ENCODE assay signal across 14 cellular contexts in the genomic region with DNA sequence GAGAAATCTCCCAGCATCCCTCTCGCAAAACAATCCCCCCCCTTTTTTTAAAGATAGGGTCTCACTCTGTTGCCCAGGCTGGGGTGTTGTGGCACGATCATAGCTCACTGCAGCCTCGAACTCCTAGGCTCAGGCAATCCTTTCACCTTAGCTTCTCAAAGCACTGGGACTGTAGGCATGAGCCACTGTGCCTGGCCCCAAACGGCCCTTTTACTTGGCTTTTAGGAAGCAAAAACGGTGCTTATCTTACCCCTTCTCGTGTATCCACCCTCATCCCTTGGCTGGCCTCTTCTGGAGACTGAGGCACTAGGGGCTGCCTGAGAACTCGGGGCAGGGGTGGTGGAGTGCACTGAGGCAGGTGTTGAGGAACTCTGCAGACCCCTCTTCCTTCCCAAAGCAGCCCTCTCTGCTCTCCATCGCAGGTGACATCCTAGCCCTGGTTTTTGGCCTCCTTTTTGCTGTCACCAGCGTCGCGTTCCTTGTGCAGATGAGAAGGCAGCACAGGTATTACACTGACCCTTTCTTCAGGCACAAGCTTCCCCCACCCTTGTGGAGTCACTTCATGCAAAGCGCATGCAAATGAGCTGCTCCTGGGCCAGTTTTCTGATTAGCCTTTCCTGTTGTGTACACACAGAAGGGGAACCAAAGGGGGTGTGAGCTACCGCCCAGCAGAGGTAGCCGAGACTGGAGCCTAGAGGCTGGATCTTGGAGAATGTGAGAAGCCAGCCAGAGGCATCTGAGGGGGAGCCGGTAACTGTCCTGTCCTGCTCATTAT. TPM values are rescaled to one million over a fixed set of nuclear protein-coding genes. Genes with fewer than 3 reads are reported as not detected.
DNase-seq lines count a peak whose midpoint lies in the region; ATAC-seq and TF ChIP-seq lines count a peak whose summit lies in the region.
"Had no signal": no experiment of that assay in that cellular context is flagged by ENCODE, and none has a peak within 500 bp of the region (broad histone marks: within the 10 kb centered on the region; RNA-seq: fewer than 3 reads in every experiment).

No MANE protein-coding gene starts in this region.

- peak overlapping the region; percentile 70 for H4K8ac ChIP-seq in mesenchymal stem cell (ENCODE audit: low read length)

- peak; percentile 71 for DNase-seq in ELR (ENCODE audit: low read depth)
- no peak for DNase-seq in HCT116 (ENCODE audit: low read depth, low spot score)
- DNase-seq in SK-N-SH: no peak
- DNase-seq in mesenchymal stem cell: no peak
- no peak for DNase-seq in GM19238 (ENCODE audit: insufficient read length, low spot score)
- DNase-seq in NOMO-1 treated with DMSO at 0.1 percent for 48 hours (lab: John Stamatoyannopoulos, UW; ENCODE audit: unreplicated experiment): no peak
- DNase-seq in activated CD8-positive, alpha-beta T cell treated with anti-CD3 and anti-CD28 coated beads, Interleukin-2, amount 10 ng/mL, durations not matched to agents 7 days and 5 days: no peak
- DNase-seq: activated CD8-positive, alpha-beta memory T cell treated with anti-CD3 and anti-CD28 coated beads, Interleukin-2, amount 50 U/mL, for 48 hours; CD4-positive, CD25-positive, alpha-beta regulatory T cell; dermis blood vessel endothelial cell; NCI-H2171; pancreas; T-cell had no signal

- H3K79me2 ChIP-seq in HCT116 (ENCODE audit: insufficient read depth, low read length): peaks cover 4% of the 10 kb centered on the region; the same call in 1 of the 2 replicates
- H3K79me2 ChIP-seq in SK-N-SH (ENCODE audit: insufficient read depth): peaks cover under 1% of the 10 kb centered on the region; the same call in 1 of the 2 replicates

- no peaks in the 10 kb centered on the region for H3K9me3 ChIP-seq in HCT116 (ENCODE audit: control insufficient read depth in 1 of 2, insufficient read depth in 1 of 2, low read depth in 1 of 2, low read length in 2 of 2)
- H3K9me3 ChIP-seq in SK-N-SH: no peaks in the 10 kb centered on the region
- no peaks in the 10 kb centered on the region for H3K9me3 ChIP-seq in mesenchymal stem cell (ENCODE audit: control insufficient read depth, low read length)
- H3K9me3 ChIP-seq: pancreas had no signal

- H2BK15ac ChIP-seq in mesenchymal stem cell (ENCODE audit: low read depth, poor library complexity, severe bottlenecking): no peak overlapping the region

- no peak overlapping the region for H3K23ac ChIP-seq in mesenchymal stem cell (ENCODE audit: low read length in 2 of 2)

- H3K9me2 ChIP-seq in HCT116 (ENCODE audit: insufficient read depth) (no peaks in the 10 kb centered on the region), SK-N-SH (no peaks in the 10 kb centered on the region)

- no peak for TF ChIP-seq POLR2A in HCT116 (IDR thresholded peaks at IDR 0.05; ENCODE audit: borderline replicate concordance, extremely low read depth, insufficient read depth, insufficient read length)

- ATAC-seq in HCT116: peak; percentile 28
- no peak for ATAC-seq in HG02870 (IDR thresholded peaks at IDR 0.05; ENCODE audit: unreplicated experiment)
- ATAC-seq in activated CD8-positive, alpha-beta T cell treated with anti-CD3 and anti-CD28 coated beads, Interleukin-2, amount 10 ng/mL, durations not matched to agents 7 days and 5 days: no peak
- ATAC-seq: pancreas, T-cell had no signal

- no peak overlapping the region for H2BK12ac ChIP-seq in mesenchymal stem cell (ENCODE audit: low read length in 2 of 2)

- peaks cover 37% of the 10 kb centered on the region for H3F3A ChIP-seq in SK-N-SH (replicated peaks; ENCODE audit: insufficient read depth)

- no peaks in the 10 kb centered on the region for H3K27me3 ChIP-seq in HCT116 (ENCODE audit: insufficient read depth, low read length)
- no peaks in the 10 kb centered on the region for H3K27me3 ChIP-seq in SK-N-SH (ENCODE audit: insufficient read depth)
- H3K27me3 ChIP-seq in mesenchymal stem cell (ENCODE audit: control insufficient read depth in 1 of 2, insufficient read depth in 1 of 2, low read length in 2 of 2): peaks cover 0 to 9% of the 10 kb centered on the region in 2 experiments
- H3K27me3 ChIP-seq: pancreas had no signal

- H3K27me3 Mint-ChIP-seq in activated CD8-positive, alpha-beta T cell treated with anti-CD3 and anti-CD28 coated beads, Interleukin-2, amount 10 ng/mL, durations not matched to agents 7 days and 5 days (ENCODE audit: low read depth): peaks cover 4% of the 10 kb centered on the region

- no peak overlapping the region for H2AFZ ChIP-seq in HCT116 (ENCODE audit: low read depth, low read length, poor library complexity, severe bottlenecking)
- H2AFZ ChIP-seq in SK-N-SH (ENCODE audit: low read depth): no peak overlapping the region
- H2AFZ ChIP-seq in mesenchymal stem cell (ENCODE audit: low read depth, low read length): no peak overlapping the region

- H2BK5ac ChIP-seq in mesenchymal stem cell (ENCODE audit: low read depth, low read length, poor library complexity, severe bottlenecking): no peak overlapping the region

- H3K79me1 ChIP-seq in mesenchymal stem cell (replicated peaks; ENCODE audit: low read length, poor library complexity, severe bottlenecking): peaks cover 4% of the 10 kb centered on the region

- TF ChIP-seq EP300 in SK-N-SH (IDR thresholded peaks at IDR 0.05; ENCODE audit: borderline replicate concordance in 1 of 2, low read depth in 1 of 2, low read length in 1 of 2): no peak

- WGBS in SK-N-SH (ENCODE audit: low lambda C conversion rate): 85% methylated on average over 15 of the region's 15 CpGs
- WGBS in mesenchymal stem cell: 67% methylated on average over 14 of the region's 15 CpGs

- H4K20me1 ChIP-seq in HCT116 (ENCODE audit: insufficient read depth): no peaks in the 10 kb centered on the region
- peaks cover 20% of the 10 kb centered on the region for H4K20me1 ChIP-seq in SK-N-SH (ENCODE audit: insufficient read depth)

- no peak overlapping the region for H3K14ac ChIP-seq in mesenchymal stem cell (ENCODE audit: low read length in 2 of 2)

- RAD21 ChIA-PET in HCT116 (lab: Charles Lee; ENCODE audit: low non-redundant PET in 1 of 2, low total read pairs in 2 of 2, uncharacterized antibody in 2 of 2, unreplicated experiment in 2 of 2): no interaction called here

- CTCF ChIA-PET in HCT116 (lab: Charles Lee) (interaction anchor here (1.4 kb wide), 1 partner anchor 16 kb away, joined by 4 read pairs; no protein-coding TSS in a partner anchor), SK-N-SH (lab: Yijun Ruan, JAX) (interaction anchor here (0.9 to 1.2 kb wide), 3 partner anchors 22 to 77 kb away, joined by 3 to 6 read pairs (median 4); a partner anchor contains a TSS)
- CTCF ChIA-PET in activated CD8-positive, alpha-beta T cell treated with anti-CD3 and anti-CD28 coated beads, Interleukin-2, amount 10 ng/mL, durations not matched to agents 7 days and 5 days (lab: Charles Lee): interaction anchor here (1.0 to 2.6 kb wide), 4 partner anchors 11 to 155 kb away, joined by 3 to 12 read pairs (median 4); no protein-coding TSS in a partner anchor

- H3K27ac ChIP-seq in HCT116 (ENCODE audit: low read depth, low read length) (no peak overlapping the region), SK-N-SH (ENCODE audit: low read depth in 2 of 2, low read length in 1 of 2) (0 out of 4 replicates have a peak overlapping the region, but pooled peaks of 1 of the 2 experiments have one; percentile 28), mesenchymal stem cell (ENCODE audit: low read length, poor library complexity, severe bottlenecking) (no peak overlapping the region)
- H3K27ac ChIP-seq: pancreas had no signal

- no peak overlapping the region for H3K4me3 Mint-ChIP-seq in activated CD8-positive, alpha-beta T cell treated with anti-CD3 and anti-CD28 coated beads, Interleukin-2, amount 10 ng/mL, durations not matched to agents 7 days and 5 days
- H3K4me3 Mint-ChIP-seq: CD4-positive, CD25-positive, alpha-beta regulatory T cell; T-cell had no signal

- no peak overlapping the region for H2AK5ac ChIP-seq in mesenchymal stem cell (ENCODE audit: low read length, severe bottlenecking)

- POLR2A ChIA-PET in HCT116 (lab: Charles Lee): interaction anchor here (2.3 kb wide), 1 partner anchor 9 kb away, joined by 15 read pairs; a partner anchor contains a TSS
- POLR2A ChIA-PET in SK-N-SH (lab: Yijun Ruan, JAX): interaction anchor here (1.0 to 1.7 kb wide), 2 partner anchors 10 to 22 kb away, joined by 3 to 4 read pairs; a partner anchor contains a TSS
- POLR2A ChIA-PET in activated CD8-positive, alpha-beta T cell treated with anti-CD3 and anti-CD28 coated beads, Interleukin-2, amount 10 ng/mL, durations not matched to agents 7 days and 5 days (lab: Charles Lee): interaction anchor here (1.2 kb wide), 1 partner anchor 9 kb away, joined by 3 read pairs; no protein-coding TSS in a partner anchor

- no peak for TF ChIP-seq CTCF in HCT116 (IDR thresholded peaks at IDR 0.05 in 2 of 3, conservative IDR thresholded peaks at IDR 0.05 in 1 of 3; ENCODE audit: borderline replicate concordance in 1 of 3, insufficient read depth in 1 of 3, low read depth in 2 of 3, low read length in 2 of 3)
- no peak for TF ChIP-seq CTCF in SK-N-SH (IDR thresholded peaks at IDR 0.05)

- H3K18ac ChIP-seq in mesenchymal stem cell (ENCODE audit: low read depth in 1 of 2, low read length in 2 of 2): no peak overlapping the region

- H3K36me3 Mint-ChIP-seq in activated CD8-positive, alpha-beta T cell treated with anti-CD3 and anti-CD28 coated beads, Interleukin-2, amount 10 ng/mL, durations not matched to agents 7 days and 5 days (ENCODE audit: low read depth): no peaks in the 10 kb centered on the region
- H3K36me3 Mint-ChIP-seq: CD4-positive, CD25-positive, alpha-beta regulatory T cell had no signal

- H3K36me3 ChIP-seq in HCT116 (ENCODE audit: control insufficient read depth in 1 of 2, insufficient read depth in 2 of 2, low read length in 2 of 2) (peaks cover 28 to 37% of the 10 kb centered on the region in 2 experiments; a peak in 3 of 4 replicates), SK-N-SH (replicated peaks in 1 of 2; ENCODE audit: control insufficient read depth in 1 of 2, insufficient read depth in 2 of 2, low read length in 1 of 2) (peaks cover 22 to 30% of the 10 kb centered on the region in 2 experiments), mesenchymal stem cell (ENCODE audit: control insufficient read depth in 1 of 2, insufficient read depth in 2 of 2, low read depth in 1 of 2, low read length in 2 of 2) (peaks cover 44 to 46% of the 10 kb centered on the region in 2 experiments)
- H3K36me3 ChIP-seq: pancreas had no signal

- TF ChIP-seq RAD21 in HCT116 (IDR thresholded peaks at IDR 0.05; ENCODE audit: low read depth) (no peak), SK-N-SH (IDR thresholded peaks at IDR 0.05; ENCODE audit: low read length) (no peak)

- no peak overlapping the region for H2BK120ac ChIP-seq in mesenchymal stem cell (ENCODE audit: low read depth, low read length)

- no peaks in the 10 kb centered on the region for H3K9me3 Mint-ChIP-seq in activated CD8-positive, alpha-beta T cell treated with anti-CD3 and anti-CD28 coated beads, Interleukin-2, amount 10 ng/mL, durations not matched to agents 7 days and 5 days (ENCODE audit: insufficient read depth)
- H3K9me3 Mint-ChIP-seq: T-cell had no signal

- H3K4me2 ChIP-seq in HCT116 (ENCODE audit: low read length) (no peak overlapping the region), SK-N-SH (no peak overlapping the region), mesenchymal stem cell (ENCODE audit: low read length, poor library complexity, severe bottlenecking) (no peak overlapping the region)

- no TSS peak for BruUV-seq in HCT116 (replicated peaks; lab: Mats Ljungman, UMichigan)

- H4K91ac ChIP-seq in mesenchymal stem cell (ENCODE audit: low read length): no peak overlapping the region

- intact Hi-C loops in HCT116 (cut with micrococcal nuclease): no loop called here

- H3K9ac ChIP-seq in HCT116 (ENCODE audit: low read length): no peak overlapping the region
- H3K9ac ChIP-seq in SK-N-SH: no peak overlapping the region
- no peak overlapping the region for H3K9ac ChIP-seq in mesenchymal stem cell (ENCODE audit: low read length)

- no peak overlapping the region for H3K4ac ChIP-seq in mesenchymal stem cell (ENCODE audit: low read depth in 1 of 2, low read length in 2 of 2)

- peaks cover 9% of the 10 kb centered on the region for H3K4me1 Mint-ChIP-seq in activated CD8-positive, alpha-beta T cell treated with anti-CD3 and anti-CD28 coated beads, Interleukin-2, amount 10 ng/mL, durations not matched to agents 7 days and 5 days (ENCODE audit: low read depth)

- no peak overlapping the region for H3K4me3 ChIP-seq in HCT116 (replicated peaks in 1 of 2; ENCODE audit: low read depth in 1 of 2, low read length in 2 of 2)
- no peak overlapping the region for H3K4me3 ChIP-seq in SK-N-SH (ENCODE audit: low read depth in 2 of 2, low read length in 1 of 2)
- no peak overlapping the region for H3K4me3 ChIP-seq in mesenchymal stem cell (ENCODE audit: insufficient read depth in 1 of 2, low read depth in 1 of 2, low read length in 2 of 2)
- H3K4me3 ChIP-seq: pancreas had no signal

- no peaks in the 10 kb centered on the region for H3K4me1 ChIP-seq in HCT116 (ENCODE audit: control insufficient read depth in 1 of 2, insufficient read depth in 2 of 2, low read length in 2 of 2)
- peaks cover 4% of the 10 kb centered on the region in 2 experiments; a peak in 1 of 4 replicates for H3K4me1 ChIP-seq in SK-N-SH (ENCODE audit: control insufficient read depth in 1 of 2, insufficient read depth in 2 of 2, low read depth in 1 of 2, low read length in 1 of 2)
- H3K4me1 ChIP-seq in mesenchymal stem cell (ENCODE audit: control insufficient read depth, insufficient read depth, low read depth, low read length): peaks cover 27% of the 10 kb centered on the region

- no peak overlapping the region for H3K27ac Mint-ChIP-seq in activated CD8-positive, alpha-beta T cell treated with anti-CD3 and anti-CD28 coated beads, Interleukin-2, amount 10 ng/mL, durations not matched to agents 7 days and 5 days
- H3K27ac Mint-ChIP-seq: T-cell had no signal

RNA-seq across cellular contexts. Expression of a gene that starts 6.8 kb away (rescaled TPM):
- 8.5 TPM for total RNA-seq in HCT116 (2021; ENCODE audit: unreplicated experiment)
- 27.6 and 29.4 TPM in 2 replicates for polyA plus RNA-seq in HCT116 (2012)
- 0.99 and 1.4 TPM in 2 replicates for polyA plus RNA-seq in SK-N-SH (2012; rRNA removed)
- 0.50 and 1.1 TPM in 2 replicates for polyA plus RNA-seq in SK-N-SH (2012; cell fraction: cytosol; rRNA removed)
- polyA plus RNA-seq in SK-N-SH (2012; cell fraction: nucleus; rRNA removed): 0.95 and 1.0 TPM in 2 replicates
- 0.30 TPM for polyA plus RNA-seq in mesenchymal stem cell (2013, experiment 1 of 2)
- 0.38 TPM for polyA plus RNA-seq in mesenchymal stem cell (2013, experiment 2 of 2)
- total RNA-seq in activated CD8-positive, alpha-beta T cell treated with anti-CD3 and anti-CD28 coated beads, Interleukin-2, amount 10 ng/mL, durations not matched to agents 7 days and 5 days: 1 to 10 TPM in 1 of 2 experiments, under 1 TPM in 1; 0.50 to 1.3 TPM
- total RNA-seq: CD4-positive, CD25-positive, alpha-beta regulatory T cell; dermis blood vessel endothelial cell had no signal

RNA-seq across cellular contexts. Expression of a gene that starts 9.2 kb away (rescaled TPM):
- total RNA-seq in HCT116 (2021; ENCODE audit: unreplicated experiment): 278 TPM
- 321 and 354 TPM in 2 replicates for polyA plus RNA-seq in HCT116 (2012)
- polyA plus RNA-seq in SK-N-SH (2012; rRNA removed): 589 and 620 TPM in 2 replicates
- polyA plus RNA-seq in SK-N-SH (2012; cell fraction: cytosol; rRNA removed): 525 and 639 TPM in 2 replicates
- 1,146 and 1,394 TPM in 2 replicates for polyA plus RNA-seq in SK-N-SH (2012; cell fraction: nucleus; rRNA removed)
- 890 TPM for polyA plus RNA-seq in mesenchymal stem cell (2013, experiment 1 of 2)
- polyA plus RNA-seq in mesenchymal stem cell (2013, experiment 2 of 2): 890 TPM
- 10 to 100 TPM; 12.0 to 12.8 TPM for total RNA-seq in activated CD8-positive, alpha-beta T cell treated with anti-CD3 and anti-CD28 coated beads, Interleukin-2, amount 10 ng/mL, durations not matched to agents 7 days and 5 days
- polyA plus RNA-seq: CD4-positive, CD25-positive, alpha-beta regulatory T cell had no signal

RNA-seq across cellular contexts. Expression of a gene that starts 15.5 kb away (rescaled TPM):
- total RNA-seq in HCT116 (2021; ENCODE audit: unreplicated experiment): 29.8 TPM
- 18.1 and 23.4 TPM in 2 replicates for polyA plus RNA-seq in HCT116 (2012)
- 4.9 and 5.2 TPM in 2 replicates for polyA plus RNA-seq in SK-N-SH (2012; rRNA removed)
- polyA plus RNA-seq in SK-N-SH (2012; cell fraction: cytosol; rRNA removed): 1.9 and 2.5 TPM in 2 replicates
- polyA plus RNA-seq in SK-N-SH (2012; cell fraction: nucleus; rRNA removed): 18.4 and 21.3 TPM in 2 replicates
- 0.81 TPM for polyA plus RNA-seq in mesenchymal stem cell (2013, experiment 1 of 2)
- polyA plus RNA-seq in mesenchymal stem cell (2013, experiment 2 of 2): 0.73 TPM
- 10 to 100 TPM; 17.2 to 17.3 TPM for total RNA-seq in activated CD8-positive, alpha-beta T cell treated with anti-CD3 and anti-CD28 coated beads, Interleukin-2, amount 10 ng/mL, durations not matched to agents 7 days and 5 days

RNA-seq across cellular contexts. Expression of a gene that starts 22.4 kb away (rescaled TPM):
- 11.1 TPM for total RNA-seq in HCT116 (2021; ENCODE audit: unreplicated experiment)
- polyA plus RNA-seq in HCT116 (2012): 10.3 and 11.1 TPM in 2 replicates
- 20.9 and 22.0 TPM in 2 replicates for polyA plus RNA-seq in SK-N-SH (2012; rRNA removed)
- polyA plus RNA-seq in SK-N-SH (2012; cell fraction: cytosol; rRNA removed): 18.4 and 19.9 TPM in 2 replicates
- polyA plus RNA-seq in SK-N-SH (2012; cell fraction: nucleus; rRNA removed): 23.6 and 25.8 TPM in 2 replicates
- polyA plus RNA-seq in mesenchymal stem cell (2013, experiment 1 of 2): 21.7 TPM
- polyA plus RNA-seq in mesenchymal stem cell (2013, experiment 2 of 2): 20.5 TPM
- 10 to 100 TPM; 34.8 to 36.8 TPM for total RNA-seq in activated CD8-positive, alpha-beta T cell treated with anti-CD3 and anti-CD28 coated beads, Interleukin-2, amount 10 ng/mL, durations not matched to agents 7 days and 5 days

RNA-seq across cellular contexts. Expression of a gene that starts 22.7 kb away (rescaled TPM):
- total RNA-seq in HCT116 (2021; ENCODE audit: unreplicated experiment): 30,969 TPM
- polyA plus RNA-seq in HCT116 (2012): 23.0 and 89.1 TPM in 2 replicates
- 64.9 and 157 TPM in 2 replicates for polyA plus RNA-seq in SK-N-SH (2012; rRNA removed)
- not detected in 2 replicates for polyA plus RNA-seq in SK-N-SH (2012; cell fraction: cytosol; rRNA removed)
- 125 TPM in 1 of 2 replicates, not detected in the other for polyA plus RNA-seq in SK-N-SH (2012; cell fraction: nucleus; rRNA removed)
- polyA plus RNA-seq in mesenchymal stem cell (2013, experiment 1 of 2): not detected
- polyA plus RNA-seq in mesenchymal stem cell (2013, experiment 2 of 2): not detected
- total RNA-seq in activated CD8-positive, alpha-beta T cell treated with anti-CD3 and anti-CD28 coated beads, Interleukin-2, amount 10 ng/mL, durations not matched to agents 7 days and 5 days: over 10,000 TPM in 1 of 2 experiments, 1,000 to 10,000 TPM in 1; 7,126 to 12,592 TPM
- polyA plus RNA-seq: CD4-positive, CD25-positive, alpha-beta regulatory T cell had no signal

Comparison
In these comparisons a context has a peak if more than half of its experiments do, and no peak if none do; other contexts are left out.
1. RNA of a gene that starts 9.2 kb away (total RNA-seq): 278 TPM in HCT116 (single experiment); 12.0 to 12.8 TPM in activated CD8-positive, alpha-beta T cell treated with anti-CD3 and anti-CD28 coated beads, Interleukin-2, amount 10 ng/mL, durations not matched to agents 7 days and 5 days; every median in the first group is over 10 times any median in the second.